In genomic region chr1:58939666-58940370, GRCh38 we compare ENCODE assay signal across 26 cellular contexts.
"Had no signal": no experiment of that assay in that cellular context is flagged by ENCODE, and none has a peak within 500 bp of the region (broad histone marks: within the 10 kb centered on the region; RNA-seq: fewer than 3 reads in every experiment).

No MANE protein-coding gene starts in this region.

- H3K4me3 ChIP-seq: breast epithelium, SK-N-MC had no signal

- H3K9me3 Mint-ChIP-seq: activated CD4-positive, alpha-beta memory T cell treated with anti-CD3 and anti-CD28 coated beads for 36 hours; activated CD4-positive, alpha-beta T cell treated with anti-CD3 and anti-CD28 coated beads, Interleukin-2, amount 10 ng/mL, durations not matched to agents 7 days and 5 days; activated naive CD8-positive, alpha-beta T cell treated with anti-CD3 and anti-CD28 coated beads for 36 hours; activated T-cell treated with anti-CD3 and anti-CD28 coated beads, Interleukin-2, amount 50 U/mL, for 4 hours; IgD-negative memory B cell; T-cell had no signal

- H3K27ac Mint-ChIP-seq: activated CD4-positive, alpha-beta memory T cell treated with anti-CD3 and anti-CD28 coated beads for 36 hours; activated CD4-positive, alpha-beta T cell treated with anti-CD3 and anti-CD28 coated beads, Interleukin-2, amount 10 ng/mL, durations not matched to agents 7 days and 5 days; activated naive CD8-positive, alpha-beta T cell treated with anti-CD3 and anti-CD28 coated beads for 36 hours; T-cell had no signal

- DNase-seq: activated CD4-positive, alpha-beta memory T cell treated with anti-CD3 and anti-CD28 coated beads for 36 hours; activated CD4-positive, alpha-beta T cell treated with anti-CD3 and anti-CD28 coated beads, Interleukin-2, amount 10 ng/mL, durations not matched to agents 7 days and 5 days; activated CD4-positive, CD25-positive, alpha-beta regulatory T cell; activated CD8-positive, alpha-beta memory T cell treated with anti-CD3 and anti-CD28 coated beads for 24 hours; activated effector memory CD4-positive, alpha-beta T cell treated with anti-CD3 and anti-CD28 coated beads, Interleukin-2, amount 50 U/mL, for 16 hours; activated naive CD4-positive, alpha-beta T cell treated with Interleukin-2 at 50 U/mL for 16 hours; activated naive CD8-positive, alpha-beta T cell treated with anti-CD3 and anti-CD28 coated beads for 36 hours; activated T-cell treated with anti-CD3 and anti-CD28 coated beads, Interleukin-2, amount 50 U/mL, for 4 hours; aorta; caudate nucleus; KG1; NCI-H1048; NCI-H1930; NCI-H446; NCI-H524; NCI-H748 treated with DMSO at 0.1 percent for 48 hours; OCI-M1; RPMI8226; T-cell; T-helper 2 cell; T1000 had no signal

- H3K27me3 ChIP-seq: breast epithelium had no signal

- H3K4me1 ChIP-seq: breast epithelium had no signal

- H3K27ac ChIP-seq: breast epithelium, SK-N-MC had no signal

- H3K9me3 ChIP-seq: breast epithelium had no signal

- H3K36me3 ChIP-seq: breast epithelium had no signal

- ATAC-seq: activated T-cell treated with anti-CD3 and anti-CD28 coated beads, Interleukin-2, amount 50 U/mL, for 4 hours; Panc1; Right ventricle myocardium inferior; T-cell had no signal

- H3K36me3 Mint-ChIP-seq: activated CD4-positive, alpha-beta memory T cell treated with anti-CD3 and anti-CD28 coated beads for 36 hours; activated naive CD8-positive, alpha-beta T cell treated with anti-CD3 and anti-CD28 coated beads for 36 hours; T-cell had no signal

- H3K27me3 Mint-ChIP-seq: activated CD4-positive, alpha-beta memory T cell treated with anti-CD3 and anti-CD28 coated beads for 36 hours; activated CD4-positive, alpha-beta T cell treated with anti-CD3 and anti-CD28 coated beads, Interleukin-2, amount 10 ng/mL, durations not matched to agents 7 days and 5 days; activated naive CD8-positive, alpha-beta T cell treated with anti-CD3 and anti-CD28 coated beads for 36 hours; IgD-negative memory B cell; T-cell had no signal

- H3K4me3 Mint-ChIP-seq: activated CD4-positive, alpha-beta memory T cell treated with anti-CD3 and anti-CD28 coated beads for 36 hours; activated CD4-positive, alpha-beta T cell treated with anti-CD3 and anti-CD28 coated beads, Interleukin-2, amount 10 ng/mL, durations not matched to agents 7 days and 5 days; activated naive CD8-positive, alpha-beta T cell treated with anti-CD3 and anti-CD28 coated beads for 36 hours; activated T-cell treated with anti-CD3 and anti-CD28 coated beads, Interleukin-2, amount 50 U/mL, for 4 hours; IgD-negative memory B cell had no signal
